In the genomic region with DNA sequence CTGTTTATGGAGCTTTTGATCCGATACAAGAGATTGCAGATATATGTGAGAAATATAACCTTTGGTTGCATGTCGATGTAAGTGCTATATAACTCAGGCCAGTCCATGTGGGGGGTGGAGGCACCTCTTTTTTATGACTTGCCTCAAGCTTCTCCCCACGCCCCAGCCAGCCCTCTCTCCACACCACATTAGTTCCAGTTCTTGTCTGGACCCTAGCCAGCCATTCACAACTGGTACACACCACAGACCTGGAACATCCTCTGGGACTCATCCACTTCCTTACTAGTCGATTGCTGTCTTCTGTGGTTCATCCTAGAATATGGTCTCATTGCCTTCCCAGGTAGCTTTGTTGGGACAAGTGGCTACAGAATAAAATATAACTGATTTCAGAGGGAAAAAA, we compare ENCODE assay signal across 26 cellular contexts. TPM values are rescaled to one million over a fixed set of nuclear protein-coding genes. Genes with fewer than 3 reads are reported as not detected.
"Had no signal": no experiment of that assay in that cellular context is flagged by ENCODE, and none has a peak within 500 bp of the region (broad histone marks: within the 10 kb centered on the region; RNA-seq: fewer than 3 reads in every experiment).

No MANE protein-coding gene starts in this region.

- H3K36me3 Mint-ChIP-seq: immature natural killer cell; naive B cell; natural killer cell treated with Interleukin-12 subunit alpha and Interleukin-12 subunit beta and Interleukin-15 and Interleukin-18, amount 100 ng/mL, for 72 hours; neural progenitor cell had no signal

- ATAC-seq: natural killer cell treated with Interleukin-12 subunit alpha and Interleukin-12 subunit beta and Interleukin-15 and Interleukin-18, amount 100 ng/mL, for 72 hours; sciatic nerve; stimulated activated effector memory CD8-positive, alpha-beta T cell treated with anti-CD3 and anti-CD28 coated beads, Interleukin-12 subunit alpha, Interleukin-12 subunit beta, amount 100 ng/mL, for 72 hours had no signal

- H3K4me1 Mint-ChIP-seq: memory B cell, naive B cell had no signal

- H3K9me3 Mint-ChIP-seq: dendritic cell treated with granulocyte-macrophage colony-stimulating factor and Interleukin-4, amounts not matched to agents 40 ng/mL and 50 ng/mL, for 4 days; immature natural killer cell; natural killer cell treated with Interleukin-12 subunit alpha and Interleukin-12 subunit beta and Interleukin-15 and Interleukin-18, amount 100 ng/mL, for 72 hours; neural progenitor cell had no signal

- DNase-seq: colonic mucosa; effector CD8-positive, alpha-beta T cell; esophagus squamous epithelium; hypothalamus; immature natural killer cell; islet precursor cell; kidney glomerular epithelial cell; naive B cell; stimulated activated CD4-positive, alpha-beta T cell treated with anti-CD3 and anti-CD28 coated beads, Interleukin-2, amount 100 ng/mL, for 24 hours; stimulated activated CD4-positive, alpha-beta T cell treated with anti-CD3 and anti-CD28 coated beads, Interleukin-4, amount 100 ng/mL, for 24 hours; stimulated activated naive CD4-positive, alpha-beta T cell treated with Interleukin-2 at 50 U/mL for 16 hours; stomach; thyroid gland; trophoblast cell had no signal

- H3K27ac Mint-ChIP-seq: dendritic cell treated with granulocyte-macrophage colony-stimulating factor and Interleukin-4, amounts not matched to agents 40 ng/mL and 50 ng/mL, for 4 days; immature natural killer cell; memory B cell; natural killer cell treated with Interleukin-12 subunit alpha and Interleukin-12 subunit beta and Interleukin-15 and Interleukin-18, amount 100 ng/mL, for 72 hours; neural progenitor cell; progenitor cell of endocrine pancreas; stimulated activated effector memory CD8-positive, alpha-beta T cell treated with anti-CD3 and anti-CD28 coated beads, Interleukin-12 subunit alpha, Interleukin-12 subunit beta, amount 100 ng/mL, for 72 hours had no signal

- H3K27me3 Mint-ChIP-seq: dendritic cell treated with granulocyte-macrophage colony-stimulating factor and Interleukin-4, amounts not matched to agents 40 ng/mL and 50 ng/mL, for 4 days; progenitor cell of endocrine pancreas had no signal

- H3K4me3 Mint-ChIP-seq: dendritic cell treated with granulocyte-macrophage colony-stimulating factor and Interleukin-4, amounts not matched to agents 40 ng/mL and 50 ng/mL, for 4 days; immature natural killer cell; memory B cell; naive B cell; natural killer cell treated with Interleukin-12 subunit alpha and Interleukin-12 subunit beta and Interleukin-15 and Interleukin-18, amount 100 ng/mL, for 72 hours; neural progenitor cell; stimulated activated effector memory CD8-positive, alpha-beta T cell treated with anti-CD3 and anti-CD28 coated beads, Interleukin-12 subunit alpha, Interleukin-12 subunit beta, amount 100 ng/mL, for 72 hours had no signal

RNA-seq across cellular contexts. Expression of a gene that starts 31.0 kb away (rescaled TPM):
- total RNA-seq: chondrocyte, fibroblast of villous mesenchyme, mononuclear cell, right atrium auricular region had no signal
- polyA plus RNA-seq: immature natural killer cell, liver had no signal
